ENCODE assay signal across 1 cellular context in genomic region chr9:83707768-83708514, GRCh38.
TF ChIP-seq lines count a peak whose summit lies in the region.

Gene UBQLN1, minus strand, starts transcription at chr9:83707958. Its CDS starts 279 bp downstream, at chr9:83707679.

TF ChIP-seq in GM23338, 12 proteins besides CTCF, POLR2A, EP300 and RAD21 (continued from another document):
- no peak for TF ChIP-seq ZNF462 (CRISPR knock-in tag; IDR thresholded peaks at IDR 0.05)
- no peak for TF ChIP-seq EZH2phosphoT487 (IDR thresholded peaks at IDR 0.05; ENCODE audit: unreplicated experiment)
- TF ChIP-seq NANOG (IDR thresholded peaks at IDR 0.05; ENCODE audit: borderline replicate concordance) = no peak
- TF ChIP-seq ZNF331 (CRISPR knock-in tag; IDR thresholded peaks at IDR 0.05; ENCODE audit: low read depth) = no peak
- no peak for TF ChIP-seq REST (IDR thresholded peaks at IDR 0.05; ENCODE audit: unreplicated experiment)
TF ChIP-seq in GM23338: peak in this region for 3.
